Comparison of ENCODE assay signal across 1 cellular context in the genomic region with DNA sequence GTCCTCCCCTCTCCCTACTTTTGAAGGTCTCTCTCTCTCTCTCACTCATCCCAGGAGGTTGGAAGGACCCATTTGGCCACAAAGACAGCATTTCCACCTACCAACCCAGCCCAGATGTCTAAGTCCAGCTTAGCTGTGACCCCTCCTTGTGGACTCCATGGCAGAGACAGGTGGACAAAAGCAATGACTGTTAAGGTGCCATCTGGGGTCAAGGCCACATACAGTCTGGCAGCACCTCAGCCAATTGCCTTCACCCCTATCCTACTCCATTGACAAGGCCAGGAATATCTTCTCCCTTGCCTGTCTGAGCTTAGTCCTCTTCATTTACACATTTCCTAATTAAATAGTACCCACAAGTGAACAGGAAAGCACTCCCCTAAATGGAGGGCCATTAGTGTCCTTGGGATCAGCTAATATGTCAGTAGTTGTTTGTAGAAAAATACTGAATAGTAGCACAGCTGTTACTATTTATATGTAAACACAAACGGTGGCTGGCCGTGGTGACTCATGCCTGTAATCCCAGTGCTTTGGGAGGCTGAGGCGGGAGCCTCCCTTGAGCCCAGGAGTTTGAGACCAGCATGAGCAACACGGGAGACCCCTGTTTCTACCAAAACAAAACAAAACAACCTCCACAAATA.
A peak's percentile ranks its signal among the peaks of the same experiment; 100 is the strongest.
TF ChIP-seq lines count a peak whose summit lies in the region.

No MANE protein-coding gene starts in this region.

TF ChIP-seq in HEK293, 187 proteins besides CTCF, POLR2A, EP300 and RAD21 (continued from another document):
- TF ChIP-seq, protein P1, sequence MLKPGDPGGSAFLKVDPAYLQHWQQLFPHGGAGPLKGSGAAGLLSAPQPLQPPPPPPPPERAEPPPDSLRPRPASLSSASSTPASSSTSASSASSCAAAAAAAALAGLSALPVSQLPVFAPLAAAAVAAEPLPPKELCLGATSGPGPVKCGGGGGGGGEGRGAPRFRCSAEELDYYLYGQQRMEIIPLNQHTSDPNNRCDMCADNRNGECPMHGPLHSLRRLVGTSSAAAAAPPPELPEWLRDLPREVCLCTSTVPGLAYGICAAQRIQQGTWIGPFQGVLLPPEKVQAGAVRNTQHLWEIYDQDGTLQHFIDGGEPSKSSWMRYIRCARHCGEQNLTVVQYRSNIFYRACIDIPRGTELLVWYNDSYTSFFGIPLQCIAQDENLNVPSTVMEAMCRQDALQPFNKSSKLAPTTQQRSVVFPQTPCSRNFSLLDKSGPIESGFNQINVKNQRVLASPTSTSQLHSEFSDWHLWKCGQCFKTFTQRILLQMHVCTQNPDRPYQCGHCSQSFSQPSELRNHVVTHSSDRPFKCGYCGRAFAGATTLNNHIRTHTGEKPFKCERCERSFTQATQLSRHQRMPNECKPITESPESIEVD (tag by site-specific recombination; IDR thresholded peaks at IDR 0.05) = no peak
- TF ChIP-seq SP2 (tag by site-specific recombination; IDR thresholded peaks at IDR 0.05) (no peak), ZNF626 (tag by site-specific recombination; IDR thresholded peaks at IDR 0.05) (no peak), ZSCAN4 (tag by site-specific recombination; IDR thresholded peaks at IDR 0.05) (no peak), ZSCAN18 (tag by site-specific recombination; IDR thresholded peaks at IDR 0.05) (no peak), KLF7 (tag by site-specific recombination; IDR thresholded peaks at IDR 0.05; ENCODE audit: borderline replicate concordance) (no peak), OSR2 (tag by site-specific recombination; IDR thresholded peaks at IDR 0.05) (peak; percentile 37; the same call in 1 of the 2 replicates), INSM2 (tag by site-specific recombination; IDR thresholded peaks at IDR 0.05) (no peak), SCRT1 (tag by site-specific recombination; IDR thresholded peaks at IDR 0.05; ENCODE audit: borderline replicate concordance) (no peak), ZNF837 (tag by site-specific recombination; IDR thresholded peaks at IDR 0.05) (no peak), ZNF202 (tag by site-specific recombination; IDR thresholded peaks at IDR 0.05; ENCODE audit: borderline replicate concordance) (no peak), WT1 (tag by site-specific recombination; IDR thresholded peaks at IDR 0.05) (peak; percentile 73)
